Comparison of ENCODE assay signal across 20 cellular contexts in genomic region chr9:132888151-132888550, GRCh38. TPM values are rescaled to one million over a fixed set of nuclear protein-coding genes. Genes with fewer than 3 reads are reported as not detected.
DNase-seq lines count a peak whose midpoint lies in the region; ATAC-seq and TF ChIP-seq lines count a peak whose summit lies in the region.
"Had no signal": no experiment of that assay in that cellular context is flagged by ENCODE, and none has a peak within 500 bp of the region (broad histone marks: within the 10 kb centered on the region; RNA-seq: fewer than 3 reads in every experiment).

No MANE protein-coding gene starts in this region.

- H3K36me3 Mint-ChIP-seq in memory B cell, result peaks cover 2% of the 10 kb centered on the region
- H3K36me3 Mint-ChIP-seq in stimulated activated memory B cell treated with anti-CD40 and anti-IgM and Interleukin-4, amounts not matched to agents 10 μg/mL and 1 μg/mL and 100 μg/mL, for 72 hours, result peaks cover 8% of the 10 kb centered on the region

- no peaks in the 10 kb centered on the region for H3K79me2 ChIP-seq in DND-41 (ENCODE audit: insufficient read depth, low read length)
- H3K79me2 ChIP-seq in Karpas-422 (ENCODE audit: low read length), result no peaks in the 10 kb centered on the region

- H2AFZ ChIP-seq in DND-41 (ENCODE audit: low read depth, low read length) (no peak overlapping the region), Karpas-422 (ENCODE audit: low read length) (no peak overlapping the region)
- H2AFZ ChIP-seq: PC-9 had no signal

- ATAC-seq in DND-41 (ENCODE audit: insufficient read depth, low read depth) (0 out of 3 replicates have a peak, but pooled peaks have one; percentile 5), memory B cell (ENCODE audit: low read depth) (peak; percentile 14)
- peak; percentile 25 for ATAC-seq in stimulated activated memory B cell treated with anti-CD40 and anti-IgM and Interleukin-4, amounts not matched to agents 10 μg/mL and 1 μg/mL and 100 μg/mL, for 72 hours
- ATAC-seq: CD8-positive, alpha-beta T cell had no signal

- H3K9me2 ChIP-seq in Karpas-422 (replicated peaks; ENCODE audit: insufficient read depth, low read length), result no peaks in the 10 kb centered on the region

- H4K20me1 ChIP-seq in DND-41 (ENCODE audit: insufficient read depth, low read length) (no peaks in the 10 kb centered on the region), Karpas-422 (ENCODE audit: insufficient read depth, low read depth, low read length) (no peaks in the 10 kb centered on the region)

- H3K9ac ChIP-seq in DND-41 (ENCODE audit: low read depth, low read length) (peak overlapping the region; percentile 18; the same call in 1 of the 2 replicates), Karpas-422 (ENCODE audit: low read length) (peak overlapping the region; percentile 51)
- H3K9ac ChIP-seq: KMS-11 had no signal

- peaks cover 23% of the 10 kb centered on the region for H3K4me1 Mint-ChIP-seq in memory B cell
- peaks cover 26% of the 10 kb centered on the region for H3K4me1 Mint-ChIP-seq in stimulated activated memory B cell treated with anti-CD40 and anti-IgM and Interleukin-4, amounts not matched to agents 10 μg/mL and 1 μg/mL and 100 μg/mL, for 72 hours

- H3K4me1 ChIP-seq in DND-41 (ENCODE audit: insufficient read depth, low read length) (peaks cover 27% of the 10 kb centered on the region), Karpas-422 (ENCODE audit: low read length) (peaks cover 26% of the 10 kb centered on the region)

- H3K36me3 ChIP-seq in DND-41 (ENCODE audit: insufficient read depth, low read length) (no peaks in the 10 kb centered on the region; the same call in 1 of the 2 replicates), Karpas-422 (ENCODE audit: insufficient read depth, low read length) (no peaks in the 10 kb centered on the region)

- H3K27me3 Mint-ChIP-seq in memory B cell, result no peaks in the 10 kb centered on the region
- H3K27me3 Mint-ChIP-seq in stimulated activated memory B cell treated with anti-CD40 and anti-IgM and Interleukin-4, amounts not matched to agents 10 μg/mL and 1 μg/mL and 100 μg/mL, for 72 hours, result no peaks in the 10 kb centered on the region

- no peak overlapping the region for H3K4me3 ChIP-seq in DND-41 (ENCODE audit: low read depth in 1 of 2, low read length in 2 of 2)
- peak overlapping the region; percentile 43; the same call in 1 of the 2 replicates for H3K4me3 ChIP-seq in Karpas-422 (ENCODE audit: low read length)
- H3K4me3 ChIP-seq: PC-9 had no signal

- H3K9me3 Mint-ChIP-seq in memory B cell, result no peaks in the 10 kb centered on the region
- H3K9me3 Mint-ChIP-seq in stimulated activated memory B cell treated with anti-CD40 and anti-IgM and Interleukin-4, amounts not matched to agents 10 μg/mL and 1 μg/mL and 100 μg/mL, for 72 hours, result no peaks in the 10 kb centered on the region
- H3K9me3 Mint-ChIP-seq: CD8-positive, alpha-beta T cell had no signal

- H3K27me3 ChIP-seq in DND-41 (ENCODE audit: insufficient read depth, low read length, poor library complexity) (no peaks in the 10 kb centered on the region), Karpas-422 (ENCODE audit: low read length) (no peaks in the 10 kb centered on the region)

- peak overlapping the region; percentile 92 for H3K27ac Mint-ChIP-seq in memory B cell
- peak overlapping the region; percentile 89 for H3K27ac Mint-ChIP-seq in stimulated activated memory B cell treated with anti-CD40 and anti-IgM and Interleukin-4, amounts not matched to agents 10 μg/mL and 1 μg/mL and 100 μg/mL, for 72 hours

- H3K9me3 ChIP-seq in DND-41 (ENCODE audit: insufficient read depth, low read length, severe bottlenecking), result no peaks in the 10 kb centered on the region
- no peaks in the 10 kb centered on the region for H3K9me3 ChIP-seq in Karpas-422 (ENCODE audit: low read length)

- peak overlapping the region; percentile 51 for H3K4me3 Mint-ChIP-seq in memory B cell
- peak overlapping the region; percentile 9 for H3K4me3 Mint-ChIP-seq in stimulated activated memory B cell treated with anti-CD40 and anti-IgM and Interleukin-4, amounts not matched to agents 10 μg/mL and 1 μg/mL and 100 μg/mL, for 72 hours

- H3K4me2 ChIP-seq in DND-41 (ENCODE audit: insufficient read depth, low read length) (no peak overlapping the region), Karpas-422 (ENCODE audit: low read depth, low read length, poor library complexity, severe bottlenecking) (peak overlapping the region; percentile 58)
- H3K4me2 ChIP-seq: KMS-11, PC-9 had no signal

- H3K27ac ChIP-seq in DND-41 (ENCODE audit: low read length) (peak overlapping the region; percentile 72), Karpas-422 (ENCODE audit: low read length) (peak overlapping the region; percentile 76)
- H3K27ac ChIP-seq: HL-60, KMS-11, PC-9 had no signal

- TF ChIP-seq CTCF in DND-41 (IDR thresholded peaks at IDR 0.05; ENCODE audit: borderline replicate concordance, extremely low read depth, low read length, poor library complexity, severe bottlenecking), result no peak

- DNase-seq in DND-41 (peak; percentile 23), Karpas-422 (peak; percentile 48), memory B cell (ENCODE audit: low spot score in 2 of 2) (peak in 1 of 2 donors; percentile 28), NCI-H1105 treated with DMSO at 0.1 percent for 48 hours (lab: John Stamatoyannopoulos, UW) (no peak), GOT3 (lab: John Stamatoyannopoulos, UW) (no peak)
- no peak for DNase-seq in effector CD4-positive, alpha-beta T cell
- DNase-seq: CD8-positive, alpha-beta T cell; GDM1; NCI-H1048; NCI-H1436; NCI-H187 treated with DMSO at 0.1 percent for 48 hours; NCI-H2107; PC-9; RPMI8226; SHP77 had no signal

RNA-seq across cellular contexts. Expression of gene SPACA9, which starts 9.5 kb away (rescaled TPM):
- 4.9 and 13.5 TPM in 2 replicates for total RNA-seq in Karpas-422 (2014; rRNA removed; shearing (Covaris generic); ENCODE audit: low replicate concordance)

RNA-seq across cellular contexts. Expression of gene AK8, which starts 10.1 kb away (rescaled TPM):
- total RNA-seq in Karpas-422 (2014; rRNA removed; shearing (Covaris generic); ENCODE audit: low replicate concordance), result 1.3 TPM in 1 of 2 replicates, not detected in the other
- total RNA-seq: A673; CD8-positive, alpha-beta T cell; HT-29 had no signal

RNA-seq across cellular contexts. Expression of gene TSC1, which starts 56.3 kb away (rescaled TPM):
- 33.4 and 59.2 TPM in 2 replicates for total RNA-seq in Karpas-422 (2014; rRNA removed; shearing (Covaris generic); ENCODE audit: low replicate concordance)

Comparison
In these comparisons a context has a peak if more than half of its experiments do, and no peak if none do; other contexts are left out.
1. DNase-seq: peak in DND-41 (single experiment) and Karpas-422 (single experiment); none in NCI-H1105 treated with DMSO at 0.1 percent for 48 hours (single experiment), effector CD4-positive, alpha-beta T cell (single experiment) and GOT3 (single experiment).
2. Peak in every context shown above with its lines, with median percentiles within 50 percentile points of each other: ATAC-seq.